26 cellular contexts compared by ENCODE assay signal in the genomic region with DNA sequence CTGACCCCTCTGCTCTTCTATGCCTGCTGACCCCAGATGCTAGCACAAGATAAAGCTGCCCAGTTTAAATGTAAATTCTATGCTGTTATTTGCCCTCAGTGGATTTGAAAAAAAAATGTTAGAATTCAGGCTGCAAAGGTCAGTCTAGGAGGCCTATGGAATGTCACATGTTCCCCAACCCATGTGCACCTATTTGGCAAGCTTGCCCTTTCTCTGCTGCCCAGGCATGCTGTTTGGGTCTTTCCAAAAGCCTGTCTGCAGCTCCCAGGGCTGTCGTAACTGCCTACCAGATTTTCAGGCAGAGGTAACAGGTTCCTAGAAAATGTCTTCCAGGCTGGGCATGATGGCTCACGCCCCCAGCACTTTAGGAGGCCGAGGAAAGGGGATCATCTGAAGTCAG.
"Had no signal": no experiment of that assay in that cellular context is flagged by ENCODE, and none has a peak within 500 bp of the region (broad histone marks: within the 10 kb centered on the region; RNA-seq: fewer than 3 reads in every experiment).

No MANE protein-coding gene starts in this region.

- H3K36me3 ChIP-seq: ascending aorta, Peyer's patch, SJCRH30 had no signal

- H3K9me3 ChIP-seq: ascending aorta, body of pancreas, Peyer's patch, SJCRH30 had no signal

- H3K4me3 ChIP-seq: ascending aorta, body of pancreas, Peyer's patch, SJCRH30 had no signal

- H3K36me3 Mint-ChIP-seq: activated naive CD4-positive, alpha-beta T cell treated with anti-CD3 and anti-CD28 coated beads, Interleukin-2, amount 50 U/mL, for 72 hours had no signal

- ATAC-seq: activated CD4-positive, CD25-positive, alpha-beta regulatory T cell treated with anti-CD3 and anti-CD28 coated beads, Interleukin-2, amount 50 U/mL, for 24 hours; activated CD8-positive, alpha-beta T cell treated with anti-CD3 and anti-CD28 coated beads for 36 hours; activated naive CD4-positive, alpha-beta T cell treated with anti-CD3 and anti-CD28 coated beads, Interleukin-2, amount 50 U/mL, for 72 hours; activated naive CD8-positive, alpha-beta T cell treated with anti-CD3 and anti-CD28 coated beads, Interleukin-2, amount 50 U/mL, for 24 hours; body of pancreas; SK-N-SH treated with all-trans-retinoic acid at 6 μM for 48 hours had no signal

- H3K4me3 Mint-ChIP-seq: activated CD8-positive, alpha-beta T cell treated with anti-CD3 and anti-CD28 coated beads for 36 hours; activated naive CD8-positive, alpha-beta T cell treated with anti-CD3 and anti-CD28 coated beads, Interleukin-2, amount 50 U/mL, for 24 hours; activated T-cell treated with anti-CD3 and anti-CD28 coated beads, Interleukin-2, amount 50 U/mL, for 24 hours; activated T-helper 1 cell treated with anti-CD3 and anti-CD28 coated beads, Interleukin-12 subunit alpha, Interleukin-12 subunit beta, Interleukin-2, Interleukin-4 antibody, amounts not matched to agents 30 ng/mL and 10 ng/mL and 1 ng/mL, durations not matched to agents 14 hours and 24 hours and 36 hours had no signal

- H3K4me1 ChIP-seq: ascending aorta, body of pancreas, Peyer's patch, SJCRH30 had no signal

- H3K27me3 ChIP-seq: ascending aorta, body of pancreas, Peyer's patch, SJCRH30 had no signal

- H3K9me3 Mint-ChIP-seq: activated CD8-positive, alpha-beta T cell treated with anti-CD3 and anti-CD28 coated beads for 36 hours; activated naive CD4-positive, alpha-beta T cell treated with anti-CD3 and anti-CD28 coated beads, Interleukin-2, amount 50 U/mL, for 72 hours; activated naive CD8-positive, alpha-beta T cell treated with anti-CD3 and anti-CD28 coated beads, Interleukin-2, amount 50 U/mL, for 24 hours; activated T-cell treated with anti-CD3 and anti-CD28 coated beads, Interleukin-2, amount 50 U/mL, for 24 hours; activated T-helper 1 cell treated with anti-CD3 and anti-CD28 coated beads, Interleukin-12 subunit alpha, Interleukin-12 subunit beta, Interleukin-2, Interleukin-4 antibody, amounts not matched to agents 30 ng/mL and 10 ng/mL and 1 ng/mL, durations not matched to agents 14 hours and 24 hours and 36 hours had no signal

- DNase-seq: activated CD4-positive, alpha-beta T cell treated with anti-CD3 and anti-CD28 coated beads for 4 hours; activated CD8-positive, alpha-beta T cell treated with anti-CD3 and anti-CD28 coated beads for 36 hours; activated effector memory CD4-positive, alpha-beta T cell treated with Interleukin-2 at 50 U/mL for 16 hours; activated naive CD4-positive, alpha-beta T cell treated with Interleukin-2 at 50 U/mL for 16 hours; activated naive CD8-positive, alpha-beta T cell treated with anti-CD3 and anti-CD28 coated beads, Interleukin-2, amount 50 U/mL, for 24 hours; activated T-cell treated with anti-CD3 and anti-CD28 coated beads, Interleukin-2, amount 50 U/mL, for 24 hours; amniotic stem cell; body of pancreas; KG1; NCI-H1048; NCI-H146; NCI-H187 treated with DMSO at 0.1 percent for 48 hours; NCI-H2171; NCI-H2227 treated with DMSO at 0.1 percent for 48 hours; NCI-H526; NCI-H774; Peyer's patch; Right ventricle myocardium superior; SJCRH30; SW 1271 had no signal

- H3K27ac Mint-ChIP-seq: activated CD8-positive, alpha-beta T cell treated with anti-CD3 and anti-CD28 coated beads for 36 hours; activated naive CD4-positive, alpha-beta T cell treated with anti-CD3 and anti-CD28 coated beads, Interleukin-2, amount 50 U/mL, for 72 hours; activated naive CD8-positive, alpha-beta T cell treated with anti-CD3 and anti-CD28 coated beads, Interleukin-2, amount 50 U/mL, for 24 hours; activated T-cell treated with anti-CD3 and anti-CD28 coated beads, Interleukin-2, amount 50 U/mL, for 24 hours; activated T-helper 1 cell treated with anti-CD3 and anti-CD28 coated beads, Interleukin-12 subunit alpha, Interleukin-12 subunit beta, Interleukin-2, Interleukin-4 antibody, amounts not matched to agents 30 ng/mL and 10 ng/mL and 1 ng/mL, durations not matched to agents 14 hours and 24 hours and 36 hours had no signal

- H3K27ac ChIP-seq: ascending aorta, body of pancreas, Peyer's patch, RWPE1, SJCRH30 had no signal
